8 cellular contexts compared by ENCODE assay signal in the genomic region with DNA sequence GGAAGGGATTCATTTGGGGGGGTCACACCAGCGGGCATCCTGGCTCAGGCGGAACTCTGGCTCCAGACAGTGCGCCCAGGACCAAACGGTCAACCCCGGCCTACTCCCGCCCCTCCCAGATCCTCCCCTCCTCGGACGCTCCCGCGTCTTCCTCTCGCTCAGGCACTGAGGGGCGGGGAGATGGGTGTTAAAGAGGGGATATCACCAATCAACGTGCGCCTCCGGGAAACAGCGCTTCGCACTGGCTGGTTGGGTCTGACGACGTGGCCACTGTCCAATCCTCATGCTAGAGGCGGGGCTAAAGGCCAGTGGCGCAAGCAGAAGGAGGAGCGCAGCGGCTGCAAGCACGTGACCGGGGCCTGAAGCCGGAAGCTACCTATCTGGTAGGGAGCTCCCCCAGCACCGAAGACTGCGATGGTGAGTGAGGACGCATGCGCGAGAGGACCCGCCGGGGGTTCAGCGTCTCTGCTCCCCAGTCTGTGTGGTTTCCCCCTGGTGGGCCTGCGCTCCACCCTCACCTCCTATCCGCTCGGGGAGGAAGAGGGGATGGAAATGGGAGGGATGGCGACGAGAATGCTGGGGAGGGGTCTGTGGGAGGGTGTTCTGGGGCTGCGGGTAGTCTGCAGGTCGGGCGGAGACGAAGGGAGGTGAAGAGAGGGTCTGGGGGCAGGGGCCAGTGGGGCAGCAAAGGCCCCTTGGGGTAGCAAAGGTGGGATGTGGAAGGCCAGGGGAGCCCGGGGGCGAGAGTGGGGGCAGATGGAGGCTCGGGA. TPM values are rescaled to one million over a fixed set of nuclear protein-coding genes. Genes with fewer than 3 reads are reported as not detected.
A peak's percentile ranks its signal among the peaks of the same experiment; 100 is the strongest.
DNase-seq lines count a peak whose midpoint lies in the region; ATAC-seq, FAIRE-seq and TF ChIP-seq lines count a peak whose summit lies in the region.

A gene (plus strand): TSS at position 360 of the 770 bp plus-strand sequence. CDS start 55 bp downstream, at position 415.

- peaks cover 1 to 4% of the 10 kb centered on the region in 2 experiments for H4K20me1 ChIP-seq in H1 (replicated peaks in 1 of 2; ENCODE audit: control insufficient read depth in 1 of 2, insufficient read depth in 2 of 2, low read length in 2 of 2)

- H3K4me3 ChIP-seq in Caco-2 (ENCODE audit: low read depth, low read length) (peak within 1 kb of the TSS; percentile 71), NT2/D1 (ENCODE audit: insufficient read length, low read depth) (peak within 1 kb of the TSS; percentile 93), H1 (ENCODE audit: extremely low read depth in 1 of 4, insufficient read depth in 2 of 4, low read depth in 3 of 4, low read length in 4 of 4) (peak within 1 kb of the TSS; percentile 71 to 89 (median 78)), mesenchymal stem cell (ENCODE audit: insufficient read depth in 1 of 2, low read depth in 1 of 2, low read length in 2 of 2) (peak within 1 kb of the TSS; percentile 82 to 93)

- peak; percentile 60 for FAIRE-seq in H1 (lab: Jason Lieb, UNC)

- peak within 1 kb of the TSS; percentile 86 for H4K91ac ChIP-seq in H1 (replicated peaks; ENCODE audit: insufficient read length, low read length)
- peak within 1 kb of the TSS; percentile 90 for H4K91ac ChIP-seq in mesenchymal stem cell (ENCODE audit: low read length)

- peaks cover 48% of the 10 kb centered on the region for H3K36me3 Mint-ChIP-seq in Caco-2 (ENCODE audit: insufficient read depth, unreplicated experiment)
- H3K36me3 Mint-ChIP-seq in activated CD8-positive, alpha-beta memory T cell treated with anti-CD3 and anti-CD28 coated beads, Interleukin-2, amount 10 ng/mL, durations not matched to agents 7 days and 5 days = peaks cover 22% of the 10 kb centered on the region

- TF ChIP-seq CTCF in Caco-2 (IDR thresholded peaks at IDR 0.05; ENCODE audit: insufficient read depth in 1 of 2, low read depth in 1 of 2, low read length in 1 of 2, severe bottlenecking in 1 of 2, unreplicated experiment in 1 of 2) (no peak), H1 (IDR thresholded peaks at IDR 0.05; ENCODE audit: control extremely low read depth in 1 of 3, insufficient read depth in 1 of 3, low read depth in 1 of 3, low read length in 3 of 3) (peak in 1 of 3 experiments; percentile 18; a peak in 2 of 4 replicates)

- peak; percentile 97 for ATAC-seq in GM21381 (IDR thresholded peaks at IDR 0.05; ENCODE audit: unreplicated experiment)
- peak; percentile 99 for ATAC-seq in activated CD8-positive, alpha-beta memory T cell treated with anti-CD3 and anti-CD28 coated beads, Interleukin-2, amount 10 ng/mL, durations not matched to agents 7 days and 5 days

- H3K27ac ChIP-seq in H1 (ENCODE audit: low read depth, low read length) = no peak within 1 kb of the TSS
- H3K27ac ChIP-seq in mesenchymal stem cell (ENCODE audit: low read length, poor library complexity, severe bottlenecking) = peak within 1 kb of the TSS; percentile 45

- H2BK5ac ChIP-seq in H1 (ENCODE audit: low read depth, low read length) (peak within 1 kb of the TSS; percentile 98), mesenchymal stem cell (ENCODE audit: low read depth, low read length, poor library complexity, severe bottlenecking) (no peak within 1 kb of the TSS)

- H3K27ac Mint-ChIP-seq in Caco-2 (ENCODE audit: unreplicated experiment) = peak within 1 kb of the TSS; percentile 77
- H3K27ac Mint-ChIP-seq in activated CD8-positive, alpha-beta memory T cell treated with anti-CD3 and anti-CD28 coated beads, Interleukin-2, amount 10 ng/mL, durations not matched to agents 7 days and 5 days = peak within 1 kb of the TSS; percentile 98

- H3K9ac ChIP-seq in NT2/D1 (ENCODE audit: insufficient read length, low read depth) (peak within 1 kb of the TSS; percentile 92), H1 (replicated peaks in 1 of 4; ENCODE audit: extremely low read depth in 1 of 4, low read depth in 3 of 4, low read length in 3 of 4) (peak within 1 kb of the TSS; percentile 69 to 81 (median 75)), mesenchymal stem cell (ENCODE audit: low read length) (peak within 1 kb of the TSS; percentile 93)

- H3K4me2 ChIP-seq in H1 (ENCODE audit: insufficient read depth in 1 of 2, low read depth in 2 of 2, low read length in 2 of 2) = peak within 1 kb of the TSS; percentile 55 to 80
- H3K4me2 ChIP-seq in mesenchymal stem cell (ENCODE audit: low read length, poor library complexity, severe bottlenecking) = peak within 1 kb of the TSS; percentile 82

- peak within 1 kb of the TSS; percentile 98 for H3K18ac ChIP-seq in H1 (ENCODE audit: extremely low read depth, low read length)
- H3K18ac ChIP-seq in mesenchymal stem cell (ENCODE audit: low read depth in 1 of 2, low read length in 2 of 2) = peak within 1 kb of the TSS; percentile 41 to 96

- H2AK5ac ChIP-seq in H1 (ENCODE audit: low read depth, low read length) (no peak within 1 kb of the TSS), mesenchymal stem cell (ENCODE audit: low read length, severe bottlenecking) (peak within 1 kb of the TSS; percentile 53)

- peak within 1 kb of the TSS; percentile 95 for H3K4me3 Mint-ChIP-seq in Caco-2 (ENCODE audit: unreplicated experiment)
- H3K4me3 Mint-ChIP-seq in activated CD8-positive, alpha-beta memory T cell treated with anti-CD3 and anti-CD28 coated beads, Interleukin-2, amount 10 ng/mL, durations not matched to agents 7 days and 5 days = peak within 1 kb of the TSS; percentile 94

- H3K23me2 ChIP-seq in H1 (ENCODE audit: low read depth, low read length) = peaks cover 3% of the 10 kb centered on the region

- H3K9me3 Mint-ChIP-seq in Caco-2 (ENCODE audit: unreplicated experiment) = no peaks in the 10 kb centered on the region
- no peaks in the 10 kb centered on the region for H3K9me3 Mint-ChIP-seq in activated CD8-positive, alpha-beta memory T cell treated with anti-CD3 and anti-CD28 coated beads, Interleukin-2, amount 10 ng/mL, durations not matched to agents 7 days and 5 days (ENCODE audit: low read depth)

- no peaks in the 10 kb centered on the region for H3K9me3 ChIP-seq in Caco-2
- H3K9me3 ChIP-seq in NT2/D1 (ENCODE audit: insufficient read depth, low read length) = no peaks in the 10 kb centered on the region
- H3K9me3 ChIP-seq in H1 (ENCODE audit: insufficient read depth in 2 of 2, low read depth in 1 of 2, low read length in 1 of 2) = no peaks in the 10 kb centered on the region
- no peaks in the 10 kb centered on the region for H3K9me3 ChIP-seq in mesenchymal stem cell (ENCODE audit: control insufficient read depth, low read length)

- POLR2A ChIA-PET in Caco-2 (lab: Charles Lee) = interaction anchor here (0.5 to 1.8 kb wide), 15 partner anchors 9 to 280 kb away, joined by 3 to 12 read pairs (median 3); a partner anchor contains a TSS
- POLR2A ChIA-PET in H1 (lab: Charles Lee; ENCODE audit: partially characterized antibody) = interaction anchor here (0.9 to 2.8 kb wide), 21 partner anchors 9 to 63 kb away, joined by 3 to 45 read pairs (median 5); a partner anchor contains a TSS

- H3K23ac ChIP-seq in H1 (ENCODE audit: insufficient read length) (no peak within 1 kb of the TSS), mesenchymal stem cell (ENCODE audit: low read length in 2 of 2) (peak within 1 kb of the TSS in 1 of 2 experiments; percentile 84)

- H3K56ac ChIP-seq in H1 (replicated peaks; ENCODE audit: insufficient read length, low read depth, low read length) = peak within 1 kb of the TSS; percentile 83

- peaks cover 12% of the 10 kb centered on the region for H3K4me1 Mint-ChIP-seq in Caco-2 (ENCODE audit: low read depth, unreplicated experiment)
- peaks cover 37% of the 10 kb centered on the region for H3K4me1 Mint-ChIP-seq in activated CD8-positive, alpha-beta memory T cell treated with anti-CD3 and anti-CD28 coated beads, Interleukin-2, amount 10 ng/mL, durations not matched to agents 7 days and 5 days

- H3K4me1 ChIP-seq in Caco-2 (peaks cover 3% of the 10 kb centered on the region), NT2/D1 (ENCODE audit: insufficient read depth, insufficient read length) (no peaks in the 10 kb centered on the region), H1 (replicated peaks in 1 of 4; ENCODE audit: control insufficient read depth in 3 of 4, insufficient read depth in 4 of 4, low read length in 3 of 4) (peaks cover 0 to 4% (median under 1%) of the 10 kb centered on the region in 4 experiments; a peak in 3 of 7 replicates), mesenchymal stem cell (ENCODE audit: control insufficient read depth, insufficient read depth, low read depth, low read length) (peaks cover 9% of the 10 kb centered on the region)

- no peak within 1 kb of the TSS for H3K14ac ChIP-seq in H1 (ENCODE audit: insufficient read length)
- peak within 1 kb of the TSS in 1 of 2 experiments; percentile 98 for H3K14ac ChIP-seq in mesenchymal stem cell (ENCODE audit: low read length in 2 of 2)

- H3K4ac ChIP-seq in H1 (replicated peaks; ENCODE audit: insufficient read length, low read depth, low read length) = peak within 1 kb of the TSS; percentile 96
- peak within 1 kb of the TSS; percentile 61 to 90 for H3K4ac ChIP-seq in mesenchymal stem cell (ENCODE audit: low read depth in 1 of 2, low read length in 2 of 2)

- no peak for TF ChIP-seq RAD21 in H1 (IDR thresholded peaks at IDR 0.05 in 1 of 2, conservative IDR thresholded peaks at IDR 0.05 in 1 of 2; ENCODE audit: low read depth in 2 of 2, low read length in 2 of 2)

- peak within 1 kb of the TSS; percentile 92 for H4K5ac ChIP-seq in H1 (ENCODE audit: insufficient read length, low read depth, low read length)

- H3K27me3 ChIP-seq in Caco-2 (replicated peaks; ENCODE audit: control insufficient read depth, insufficient read depth, low read length) = no peaks in the 10 kb centered on the region
- H3K27me3 ChIP-seq in NT2/D1 (ENCODE audit: insufficient read depth, insufficient read length) = no peaks in the 10 kb centered on the region
- H3K27me3 ChIP-seq in H1 (replicated peaks in 1 of 4; ENCODE audit: control insufficient read depth in 3 of 4, extremely low read depth in 1 of 4, insufficient read depth in 3 of 4, low read length in 3 of 4) = no peaks in the 10 kb centered on the region
- H3K27me3 ChIP-seq in mesenchymal stem cell (ENCODE audit: control insufficient read depth in 1 of 2, insufficient read depth in 1 of 2, low read length in 2 of 2) = no peaks in the 10 kb centered on the region

- no peak within 1 kb of the TSS for H2BK12ac ChIP-seq in H1 (ENCODE audit: low read depth, low read length)
- peak within 1 kb of the TSS in 1 of 2 experiments; percentile 42 for H2BK12ac ChIP-seq in mesenchymal stem cell (ENCODE audit: low read length in 2 of 2)

- H2BK120ac ChIP-seq in H1 (replicated peaks; ENCODE audit: low read depth, low read length) = no peak within 1 kb of the TSS
- peak within 1 kb of the TSS; percentile 23 for H2BK120ac ChIP-seq in mesenchymal stem cell (ENCODE audit: low read depth, low read length)

- H3K79me1 ChIP-seq in H1 (ENCODE audit: low read depth, low read length) = no peaks in the 10 kb centered on the region; the same call in 1 of the 2 replicates
- H3K79me1 ChIP-seq in mesenchymal stem cell (replicated peaks; ENCODE audit: low read length, poor library complexity, severe bottlenecking) = peaks cover 12% of the 10 kb centered on the region

- BruUV-seq in Caco-2 (replicated peaks; lab: Mats Ljungman, UMichigan) = no TSS peak

- H3K27me3 Mint-ChIP-seq in Caco-2 (ENCODE audit: insufficient read depth, unreplicated experiment) = no peaks in the 10 kb centered on the region
- H3K27me3 Mint-ChIP-seq in activated CD8-positive, alpha-beta memory T cell treated with anti-CD3 and anti-CD28 coated beads, Interleukin-2, amount 10 ng/mL, durations not matched to agents 7 days and 5 days = no peaks in the 10 kb centered on the region

- CTCF ChIA-PET in Caco-2 (lab: Charles Lee) = interaction anchor here (0.6 to 1.7 kb wide), 10 partner anchors 10 to 280 kb away, joined by 3 to 7 read pairs (median 4); a partner anchor contains a TSS
- CTCF ChIA-PET in activated CD8-positive, alpha-beta memory T cell treated with anti-CD3 and anti-CD28 coated beads, Interleukin-2, amount 10 ng/mL, durations not matched to agents 7 days and 5 days (lab: Charles Lee) = interaction anchor here (0.6 to 6.2 kb wide), 16 partner anchors 10 to 259 kb away, joined by 3 to 37 read pairs (median 4); a partner anchor contains a TSS
- CTCF ChIA-PET in H1 (lab: Charles Lee; ENCODE audit: partially characterized antibody) = interaction anchor here (0.7 to 10.2 kb wide), 3 partner anchors 11 to 40 kb away, joined by 3 to 108 read pairs (median 5); no protein-coding TSS in a partner anchor

- peaks cover 0 to 12% of the 10 kb centered on the region in 2 experiments; a peak in 2 of 4 replicates for H3K79me2 ChIP-seq in H1 (ENCODE audit: control insufficient read depth in 1 of 2, insufficient read depth in 2 of 2, low read length in 2 of 2)

- TF ChIP-seq EP300 in H1 (IDR thresholded peaks at IDR 0.05; ENCODE audit: borderline replicate concordance in 1 of 2, low read depth in 2 of 2, low read length in 2 of 2) = no peak

- no peaks in the 10 kb centered on the region for H3K36me3 ChIP-seq in Caco-2 (ENCODE audit: control insufficient read depth, insufficient read depth, low read length)
- H3K36me3 ChIP-seq in NT2/D1 (ENCODE audit: insufficient read depth, insufficient read length, low read length) = peaks cover 18% of the 10 kb centered on the region
- H3K36me3 ChIP-seq in H1 (ENCODE audit: control insufficient read depth in 2 of 4, insufficient read depth in 4 of 4, low read length in 3 of 4) = peaks cover 2 to 14% (median 8%) of the 10 kb centered on the region in 4 experiments; a peak in 5 of 8 replicates
- H3K36me3 ChIP-seq in mesenchymal stem cell (ENCODE audit: control insufficient read depth in 1 of 2, insufficient read depth in 2 of 2, low read depth in 1 of 2, low read length in 2 of 2) = peaks cover 12 to 21% of the 10 kb centered on the region in 2 experiments

- H2BK15ac ChIP-seq in H1 (ENCODE audit: low read length) (no peak within 1 kb of the TSS), mesenchymal stem cell (ENCODE audit: low read depth, poor library complexity, severe bottlenecking) (peak within 1 kb of the TSS; percentile 8)

- H4K8ac ChIP-seq in H1 (ENCODE audit: extremely low read depth, insufficient read depth, low read length) (peak within 1 kb of the TSS; percentile 94), mesenchymal stem cell (ENCODE audit: low read length) (peak within 1 kb of the TSS; percentile 96)

- peak; percentile 99 to 100 for DNase-seq in Caco-2
- peak in 75 of 76 experiments; percentile 57 to 99 (median 97) for DNase-seq in HUDEP-2 (lab: John Stamatoyannopoulos, UW; ENCODE audit: unreplicated experiment in 76 of 76)
- DNase-seq in NT2/D1 (ENCODE audit: low read depth, low spot score) = peak; percentile 99
- DNase-seq in activated CD8-positive, alpha-beta memory T cell treated with anti-CD3 and anti-CD28 coated beads, Interleukin-2, amount 10 ng/mL, durations not matched to agents 7 days and 5 days = peak; percentile 100
- DNase-seq in H1 (ENCODE audit: low read depth in 1 of 2, low spot score in 2 of 2) = peak; percentile 94 to 99
- peak; percentile 99 for DNase-seq in mesenchymal stem cell
- peak; percentile 93 for DNase-seq in stimulated activated CD8-positive, alpha-beta memory T cell treated with anti-CD3 and anti-CD28 coated beads, Interleukin-12 subunit alpha, Interleukin-12 subunit beta, amount 100 ng/mL, for 4 hours (ENCODE audit: low read depth)

- intact Hi-C loops in Caco-2 (cut with micrococcal nuclease; ENCODE audit: unreplicated experiment) = loop anchor here (1.0 kb wide), 1 partner anchor 10 kb away; a partner anchor contains a TSS

- H2BK20ac ChIP-seq in H1 (ENCODE audit: low read length) = peak within 1 kb of the TSS; percentile 43; the same call in 1 of the 2 replicates

- H2AFZ ChIP-seq in H1 (ENCODE audit: low read length) (peak within 1 kb of the TSS; percentile 28; the same call in 1 of the 2 replicates), mesenchymal stem cell (ENCODE audit: low read depth, low read length) (peak within 1 kb of the TSS; percentile 94)

- WGBS in H1 (ENCODE audit: extremely low coverage in 1 of 2, insufficient coverage in 1 of 2, insufficient read length in 1 of 2, insufficient replicate concordance in 2 of 2, low coverage in 1 of 2, low lambda C conversion rate in 2 of 2, missing lambda C conversion rate in 1 of 2), 2 experiments = 2% methylated on average over 42 of the region's 46 CpGs; no CpG with 5 or more reads in 1 of the 2 experiments
- WGBS in mesenchymal stem cell = under 1% methylated on average over 43 of the region's 46 CpGs

- TF ChIP-seq POLR2A in H1 (IDR thresholded peaks at IDR 0.05; ENCODE audit: control extremely low read depth in 1 of 2, low read depth in 2 of 2, low read length in 2 of 2) = peak; percentile 38 to 69; a peak in 2 of 3 replicates

RNA-seq across cellular contexts. Expression of the gene that starts here (rescaled TPM):
- total RNA-seq in Caco-2 (2022) = 107 and 110 TPM in 2 replicates
- total RNA-seq in activated CD8-positive, alpha-beta memory T cell treated with anti-CD3 and anti-CD28 coated beads, Interleukin-2, amount 10 ng/mL, durations not matched to agents 7 days and 5 days = 100 to 1,000 TPM; 119 to 151 TPM
- total RNA-seq in H1 (2021; fragmentation: NEBNext Ultra II Directional; extraction: Animal tissue kit (Norgen Biotek cat#: 25700)) = 153 and 161 TPM in 2 replicates
- 622 and 735 TPM in 2 replicates for polyA plus RNA-seq in H1 (2011; rRNA removed)
- 505 TPM for polyA plus RNA-seq in H1 (2011; cell fraction: cytosol; rRNA removed)
- polyA plus RNA-seq in H1 (2011; cell fraction: nucleus; rRNA removed) = 363 TPM
- 152 to 293 TPM (median 281 TPM) in 4 replicates for polyA plus RNA-seq in H1 (2012, experiment 1 of 2)
- polyA plus RNA-seq in H1 (2012, experiment 2 of 2) = 327 TPM
- 160 TPM for polyA plus RNA-seq in H1 (2013, experiment 1 of 2)
- polyA plus RNA-seq in H1 (2013, experiment 2 of 2) = 154 TPM
- polyA minus RNA-seq in H1 (2011; rRNA and poly(A)+ RNA removed) = 44.3 and 46.6 TPM in 2 replicates
- 43.1 TPM for polyA minus RNA-seq in H1 (2011; cell fraction: cytosol; rRNA and poly(A)+ RNA removed)
- 53.3 TPM for polyA minus RNA-seq in H1 (2011; cell fraction: nucleus; rRNA and poly(A)+ RNA removed)
- polyA plus RNA-seq in mesenchymal stem cell (2013, experiment 1 of 2) = 121 TPM
- polyA plus RNA-seq in mesenchymal stem cell (2013, experiment 2 of 2) = 121 TPM
